In the genomic region with DNA sequence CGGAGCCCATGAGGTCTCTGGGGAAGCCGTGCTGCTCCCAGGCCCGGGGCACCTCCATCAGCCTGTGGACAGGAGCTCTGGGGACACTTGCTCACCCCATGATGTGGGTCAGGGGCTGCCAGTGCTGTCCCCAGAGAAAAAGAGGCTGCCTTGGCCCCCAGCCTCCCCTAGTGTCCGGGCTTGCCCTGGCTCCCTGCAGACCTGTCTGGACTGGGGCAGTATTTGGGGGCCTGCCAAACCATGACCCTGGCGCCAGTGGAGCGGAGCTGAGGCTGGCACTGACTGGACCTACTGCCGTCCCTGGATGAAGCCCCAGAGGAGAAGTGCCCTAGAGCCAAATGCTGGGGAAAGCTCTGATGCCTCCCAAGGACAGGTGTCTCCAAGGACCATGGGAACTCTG, we compare ENCODE assay signal across 19 cellular contexts. TPM values are rescaled to one million over a fixed set of nuclear protein-coding genes. Genes with fewer than 3 reads are reported as not detected.
DNase-seq lines count a peak whose midpoint lies in the region; ATAC-seq, FAIRE-seq and TF ChIP-seq lines count a peak whose summit lies in the region.
"Had no signal": no experiment of that assay in that cellular context is flagged by ENCODE, and none has a peak within 500 bp of the region (broad histone marks: within the 10 kb centered on the region; RNA-seq: fewer than 3 reads in every experiment).

No MANE protein-coding gene starts in this region.

- no peak for FAIRE-seq in K562 (lab: Jason Lieb, UNC)
- FAIRE-seq: bronchial epithelial cell, islet of Langerhans, urothelium cell line had no signal

- H3K27ac Mint-ChIP-seq in activated CD4-positive, alpha-beta T cell treated with anti-CD3 and anti-CD28 coated beads, Interleukin-2, amount 10 ng/mL, durations not matched to agents 24 days and 14 days = no peak overlapping the region

- DNase-seq in DMS79 (lab: John Stamatoyannopoulos, UW) (peak; percentile 22), K562 (ENCODE audit: extremely low read depth in 1 of 4, low spot score in 3 of 4) (no peak), left ventricle myocardium inferior (peak; percentile 58), osteoblast (ENCODE audit: insufficient read length, low spot score, missing footprints) (peak; percentile 23)
- DNase-seq in activated CD4-positive, alpha-beta T cell treated with anti-CD3 and anti-CD28 coated beads, Interleukin-2, amount 10 ng/mL, durations not matched to agents 24 days and 14 days = no peak
- DNase-seq in NK-92 treated with Interleukin-12 subunit alpha and Interleukin-12 subunit beta, amount 100 ng/mL, for 24 hours (lab: John Stamatoyannopoulos, UW) = no peak
- DNase-seq: activated CD4-positive, alpha-beta T cell treated with anti-CD3 and anti-CD28 coated beads, Interleukin-2, amount 50 U/mL, for 48 hours; activated gamma-delta T cell treated with Interleukin-2 at 50 U/mL for 16 hours; dermis blood vessel endothelial cell; GM23248; mesenchymal stem cell; NCI-H1105; NCI-H524 treated with DMSO at 0.1 percent for 48 hours had no signal

- H3K4me1 ChIP-seq in K562 (replicated peaks in 1 of 2; ENCODE audit: control insufficient read depth in 2 of 2, insufficient read depth in 2 of 2, low read length in 2 of 2) (peaks cover 0 to 11% of the 10 kb centered on the region in 2 experiments; a peak in 2 of 5 replicates), left ventricle myocardium inferior (peaks cover 39% of the 10 kb centered on the region), osteoblast (ENCODE audit: insufficient read depth, low read length) (no peaks in the 10 kb centered on the region)

- 87% methylated on average over 4 of the region's 7 CpGs for WGBS in K562 (ENCODE audit: insufficient coverage, low coverage, missing lambda C conversion rate)

- H3K36me3 ChIP-seq in K562 (ENCODE audit: control insufficient read depth, insufficient read depth, low read length) = peaks cover 87% of the 10 kb centered on the region; the same call in 2 of the 3 replicates
- H3K36me3 ChIP-seq in left ventricle myocardium inferior = peaks cover 62% of the 10 kb centered on the region
- H3K36me3 ChIP-seq in osteoblast (ENCODE audit: insufficient read depth, low read length) = peaks cover 38% of the 10 kb centered on the region

- no peak for TF ChIP-seq EP300 in K562 (IDR thresholded peaks at IDR 0.05; ENCODE audit: low read length)

- H3K9ac ChIP-seq in K562 (ENCODE audit: insufficient read depth in 1 of 2, low read depth in 2 of 2, low read length in 2 of 2) = no peak overlapping the region
- H3K9ac ChIP-seq: GM23248 had no signal

- H3K36me3 Mint-ChIP-seq in activated CD4-positive, alpha-beta T cell treated with anti-CD3 and anti-CD28 coated beads, Interleukin-2, amount 10 ng/mL, durations not matched to agents 24 days and 14 days (ENCODE audit: low read depth) = peaks cover 16% of the 10 kb centered on the region

- H3K4me3 Mint-ChIP-seq in activated CD4-positive, alpha-beta T cell treated with anti-CD3 and anti-CD28 coated beads, Interleukin-2, amount 10 ng/mL, durations not matched to agents 24 days and 14 days = no peak overlapping the region
- H3K4me3 Mint-ChIP-seq: WTC11 had no signal

- no peak overlapping the region for H3K4me3 ChIP-seq in K562
- H3K4me3 ChIP-seq in left ventricle myocardium inferior = no peak overlapping the region
- no peak overlapping the region for H3K4me3 ChIP-seq in osteoblast (ENCODE audit: insufficient read depth, low read length)
- H3K4me3 ChIP-seq: GM23248 had no signal

- H3K9me1 ChIP-seq in K562 (ENCODE audit: control insufficient read depth, insufficient read depth, low read length) = peaks cover 3% of the 10 kb centered on the region

- H3K27ac ChIP-seq in K562 (ENCODE audit: extremely low read depth, low read depth, low read length) (no peak overlapping the region), left ventricle myocardium inferior (replicated peaks) (peak overlapping the region; percentile 69), osteoblast (ENCODE audit: low read depth, low read length) (no peak overlapping the region)
- H3K27ac ChIP-seq: GM23248 had no signal

- H3K9me3 Mint-ChIP-seq in activated CD4-positive, alpha-beta T cell treated with anti-CD3 and anti-CD28 coated beads, Interleukin-2, amount 10 ng/mL, durations not matched to agents 24 days and 14 days = no peaks in the 10 kb centered on the region
- H3K9me3 Mint-ChIP-seq: WTC11 had no signal

- CTCF ChIA-PET in K562 (lab: Yijun Ruan, JAX; ENCODE audit: low intra/inter-chr PET ratio) = no interaction called here

- no peak overlapping the region for H3K4me2 ChIP-seq in K562 (ENCODE audit: insufficient read depth, low read length)
- no peak overlapping the region for H3K4me2 ChIP-seq in osteoblast (ENCODE audit: insufficient read depth, low read length)

- intact Hi-C loops in K562 (cut with micrococcal nuclease) = no loop called here
- intact Hi-C loops in left ventricle myocardium inferior (cut with micrococcal nuclease) = no loop called here
- intact Hi-C loops in activated CD4-positive, alpha-beta T cell treated with anti-CD3 and anti-CD28 coated beads, Interleukin-2, amount 10 ng/mL, durations not matched to agents 24 days and 14 days (cut with micrococcal nuclease) = no loop called here

- ATAC-seq in K562 (no peak), HG02610 (IDR thresholded peaks at IDR 0.05; ENCODE audit: unreplicated experiment) (no peak), HG03354 (IDR thresholded peaks at IDR 0.05; ENCODE audit: poor library complexity, severe bottlenecking, unreplicated experiment) (no peak)
- ATAC-seq: WTC11 had no signal

- TF ChIP-seq POLR2A in K562 (conservative IDR thresholded peaks at IDR 0.05) = no peak

- H3K9me3 ChIP-seq in K562 (replicated peaks; ENCODE audit: control insufficient read depth, insufficient read depth, low read depth, low read length) (no peaks in the 10 kb centered on the region), left ventricle myocardium inferior (replicated peaks) (no peaks in the 10 kb centered on the region), osteoblast (ENCODE audit: low read depth, low read length) (no peaks in the 10 kb centered on the region)

- no peaks in the 10 kb centered on the region for H3K4me1 Mint-ChIP-seq in activated CD4-positive, alpha-beta T cell treated with anti-CD3 and anti-CD28 coated beads, Interleukin-2, amount 10 ng/mL, durations not matched to agents 24 days and 14 days

- H2AFZ ChIP-seq in K562 (ENCODE audit: low read depth, low read length) (no peak overlapping the region), osteoblast (ENCODE audit: low read length) (no peak overlapping the region)
- H2AFZ ChIP-seq: GM23248 had no signal

- POLR2A ChIA-PET in K562 (lab: Yijun Ruan, JAX) = interaction anchor here (0.7 kb wide), 1 partner anchor 31 kb away, joined by 3 read pairs; a partner anchor contains a TSS

- in situ Hi-C loops in K562 (cut with MboI) = no loop called here

- TF ChIP-seq CTCF in K562 (IDR thresholded peaks at IDR 0.05 in 2 of 3, conservative IDR thresholded peaks at IDR 0.05 in 1 of 3; ENCODE audit: insufficient read depth in 2 of 3, low read depth in 1 of 3, low read length in 3 of 3) (no peak), left ventricle myocardium inferior (IDR thresholded peaks at IDR 0.05; ENCODE audit: borderline replicate concordance) (no peak), osteoblast (IDR thresholded peaks at IDR 0.05; ENCODE audit: extremely low read depth, low read depth, low read length) (no peak)

- no TSS peak for BruUV-seq in K562 (replicated peaks; lab: Mats Ljungman, UMichigan)

- H3K27me3 ChIP-seq in K562 (ENCODE audit: control insufficient read depth in 2 of 2, insufficient read depth in 2 of 2, low read length in 2 of 2) = no peaks in the 10 kb centered on the region
- H3K27me3 ChIP-seq in left ventricle myocardium inferior (ENCODE audit: low read depth) = no peaks in the 10 kb centered on the region
- no peaks in the 10 kb centered on the region for H3K27me3 ChIP-seq in osteoblast (ENCODE audit: insufficient read depth, low read length)

- H4K20me1 ChIP-seq in K562 (replicated peaks; ENCODE audit: control insufficient read depth, insufficient read depth, low read length) (peaks cover 8% of the 10 kb centered on the region), osteoblast (ENCODE audit: insufficient read depth, low read length) (peaks cover 38% of the 10 kb centered on the region)

- TF ChIP-seq RAD21 in K562 (CRISPR knock-in tag; conservative IDR thresholded peaks at IDR 0.05 in 1 of 2, IDR thresholded peaks at IDR 0.05 in 1 of 2) = no peak

- H3K79me2 ChIP-seq in K562 (ENCODE audit: control insufficient read depth, insufficient read depth, low read length) (peaks cover 11% of the 10 kb centered on the region; the same call in 2 of the 3 replicates), osteoblast (ENCODE audit: insufficient read depth, low read length) (peaks cover 21% of the 10 kb centered on the region)

- H3K27me3 Mint-ChIP-seq in activated CD4-positive, alpha-beta T cell treated with anti-CD3 and anti-CD28 coated beads, Interleukin-2, amount 10 ng/mL, durations not matched to agents 24 days and 14 days = no peaks in the 10 kb centered on the region

RNA-seq across cellular contexts. Expression of a gene that starts 30.4 kb away (rescaled TPM):
- 48.2 and 63.0 TPM in 2 replicates for total RNA-seq in K562 (2011; cell fraction: chromatin; rRNA removed; ENCODE audit: low replicate concordance)
- total RNA-seq in K562 (2011; cell fraction: nucleolus; rRNA removed) = 28.7 and 31.5 TPM in 2 replicates
- total RNA-seq in K562 (2011; cell fraction: nucleoplasm; rRNA removed) = 37.9 and 41.0 TPM in 2 replicates
- total RNA-seq in K562 (2014; rRNA removed) = 56.5 and 66.5 TPM in 2 replicates
- total RNA-seq in K562 (2014; rRNA removed; fragmentation: Illumina TruSeq; extraction: Trizol) = 69.8 and 72.7 TPM in 2 replicates
- total RNA-seq in K562 (2015; rRNA removed; fragmentation: Illumina TruSeq; extraction: Trizol) = 80.1 and 83.1 TPM in 2 replicates
- total RNA-seq in K562 (2021) = 172 and 176 TPM in 2 replicates
- polyA plus RNA-seq in K562 (2011; rRNA removed) = 46.9 and 69.2 TPM in 2 replicates
- polyA plus RNA-seq in K562 (2011; cell fraction: cytosol; rRNA removed) = 72.8 and 84.8 TPM in 2 replicates
- polyA plus RNA-seq in K562 (2011; cell fraction: nucleus; rRNA removed) = 34.4 and 37.5 TPM in 2 replicates
- 77.5 and 90.3 TPM in 2 replicates for polyA plus RNA-seq in K562 (2012)
- polyA plus RNA-seq in K562 (2014; fragmentation: Illumina TruSeq; extraction: Trizol) = 149 and 156 TPM in 2 replicates
- polyA plus RNA-seq in K562 (2014; fragmentation: Nextera tagmentation; extraction: Ambion mirVana) = 1 to 10 TPM; 4.3 to 6.9 TPM
- polyA plus RNA-seq in K562 (2014; rRNA removed) = 63.7 and 78.3 TPM in 2 replicates
- polyA minus RNA-seq in K562 (2011; rRNA and poly(A)+ RNA removed) = 45.5 and 80.2 TPM in 2 replicates
- 74.4 and 81.5 TPM in 2 replicates for polyA minus RNA-seq in K562 (2011; cell fraction: cytosol; rRNA and poly(A)+ RNA removed)
- polyA minus RNA-seq in K562 (2011; cell fraction: nucleus; rRNA and poly(A)+ RNA removed) = 5.4 and 7.9 TPM in 2 replicates
- total RNA-seq in left ventricle myocardium inferior = 50.5 TPM
- 23.0 and 25.7 TPM in 2 replicates for total RNA-seq in osteoblast
- 191 and 193 TPM in 2 replicates for total RNA-seq in activated CD4-positive, alpha-beta T cell treated with anti-CD3 and anti-CD28 coated beads, Interleukin-2, amount 10 ng/mL, durations not matched to agents 24 days and 14 days

RNA-seq across cellular contexts. Expression of a gene that starts 31.6 kb away (rescaled TPM):
- 230 and 405 TPM in 2 replicates for total RNA-seq in K562 (2011; cell fraction: chromatin; rRNA removed; ENCODE audit: low replicate concordance)
- total RNA-seq in K562 (2011; cell fraction: nucleolus; rRNA removed) = 274 and 281 TPM in 2 replicates
- total RNA-seq in K562 (2011; cell fraction: nucleoplasm; rRNA removed) = 181 and 216 TPM in 2 replicates
- total RNA-seq in K562 (2014; rRNA removed) (211 and 231 TPM in 2 replicates), K562 (2014; rRNA removed; fragmentation: Illumina TruSeq; extraction: Trizol) (64.1 and 73.9 TPM in 2 replicates), K562 (2015; rRNA removed; fragmentation: Illumina TruSeq; extraction: Trizol) (104 and 115 TPM in 2 replicates), K562 (2021) (182 and 186 TPM in 2 replicates), left ventricle myocardium inferior (89.1 TPM), osteoblast (52.5 and 55.4 TPM in 2 replicates)
- polyA plus RNA-seq in K562 (2011; rRNA removed) (60.1 and 74.4 TPM in 2 replicates), K562 (2014; fragmentation: Illumina TruSeq; extraction: Trizol) (89.3 and 92.8 TPM in 2 replicates), K562 (2014; fragmentation: Nextera tagmentation; extraction: Ambion mirVana) (10 to 100 TPM; 10.3 to 19.6 TPM), K562 (2014; rRNA removed) (205 and 224 TPM in 2 replicates)
- polyA plus RNA-seq in K562 (2011; cell fraction: cytosol; rRNA removed) = 89.7 and 229 TPM in 2 replicates
- polyA plus RNA-seq in K562 (2011; cell fraction: nucleus; rRNA removed) = 223 and 257 TPM in 2 replicates
- 101 and 142 TPM in 2 replicates for polyA plus RNA-seq in K562 (2012)
- 40.4 and 48.9 TPM in 2 replicates for polyA minus RNA-seq in K562 (2011; rRNA and poly(A)+ RNA removed)
- polyA minus RNA-seq in K562 (2011; cell fraction: cytosol; rRNA and poly(A)+ RNA removed) = 59.1 and 73.7 TPM in 2 replicates
- polyA minus RNA-seq in K562 (2011; cell fraction: nucleus; rRNA and poly(A)+ RNA removed) = 44.6 and 66.1 TPM in 2 replicates
- 110 and 111 TPM in 2 replicates for total RNA-seq in activated CD4-positive, alpha-beta T cell treated with anti-CD3 and anti-CD28 coated beads, Interleukin-2, amount 10 ng/mL, durations not matched to agents 24 days and 14 days

RNA-seq across cellular contexts. Expression of a gene that starts 49.1 kb away (rescaled TPM):
- total RNA-seq in K562 (2011; cell fraction: chromatin; rRNA removed; ENCODE audit: low replicate concordance) = 0.67 and 3.5 TPM in 2 replicates
- 6.2 and 8.0 TPM in 2 replicates for total RNA-seq in K562 (2011; cell fraction: nucleolus; rRNA removed)
- total RNA-seq in K562 (2011; cell fraction: nucleoplasm; rRNA removed) = 2.6 and 3.4 TPM in 2 replicates
- total RNA-seq in K562 (2014; rRNA removed) = 7.4 and 10.9 TPM in 2 replicates
- total RNA-seq in K562 (2014; rRNA removed; fragmentation: Illumina TruSeq; extraction: Trizol) = 0.15 and 0.19 TPM in 2 replicates
- total RNA-seq in K562 (2015; rRNA removed; fragmentation: Illumina TruSeq; extraction: Trizol) = 1.8 and 2.3 TPM in 2 replicates
- 37.4 and 38.9 TPM in 2 replicates for total RNA-seq in K562 (2021)
- polyA plus RNA-seq in K562 (2011; rRNA removed) = 1.3 and 1.4 TPM in 2 replicates
- 6.3 and 53.8 TPM in 2 replicates for polyA plus RNA-seq in K562 (2011; cell fraction: cytosol; rRNA removed)
- 3.6 and 12.2 TPM in 2 replicates for polyA plus RNA-seq in K562 (2011; cell fraction: nucleus; rRNA removed)
- 4.8 and 15.6 TPM in 2 replicates for polyA plus RNA-seq in K562 (2012)
- 1.5 and 4.9 TPM in 2 replicates for polyA plus RNA-seq in K562 (2014; fragmentation: Illumina TruSeq; extraction: Trizol)
- polyA plus RNA-seq in K562 (2014; fragmentation: Nextera tagmentation; extraction: Ambion mirVana) = not detected
- 9.2 and 14.5 TPM in 2 replicates for polyA plus RNA-seq in K562 (2014; rRNA removed)
- 0.14 TPM in 1 of 2 replicates, not detected in the other for polyA minus RNA-seq in K562 (2011; rRNA and poly(A)+ RNA removed)
- polyA minus RNA-seq in K562 (2011; cell fraction: cytosol; rRNA and poly(A)+ RNA removed) = 15.8 and 19.9 TPM in 2 replicates
- 2.3 and 2.7 TPM in 2 replicates for polyA minus RNA-seq in K562 (2011; cell fraction: nucleus; rRNA and poly(A)+ RNA removed)
- 0.22 TPM for total RNA-seq in left ventricle myocardium inferior
- total RNA-seq in osteoblast = 1.5 and 2.5 TPM in 2 replicates
- 1.8 and 2.0 TPM in 2 replicates for total RNA-seq in activated CD4-positive, alpha-beta T cell treated with anti-CD3 and anti-CD28 coated beads, Interleukin-2, amount 10 ng/mL, durations not matched to agents 24 days and 14 days

RNA-seq across cellular contexts. Expression of a gene that starts 54.9 kb away (rescaled TPM):
- 4.4 and 13.6 TPM in 2 replicates for total RNA-seq in K562 (2011; cell fraction: chromatin; rRNA removed; ENCODE audit: low replicate concordance)
- 10.9 and 14.3 TPM in 2 replicates for total RNA-seq in K562 (2011; cell fraction: nucleolus; rRNA removed)
- total RNA-seq in K562 (2011; cell fraction: nucleoplasm; rRNA removed) = 9.5 and 10.0 TPM in 2 replicates
- total RNA-seq in K562 (2014; rRNA removed) (30.3 and 42.7 TPM in 2 replicates), K562 (2014; rRNA removed; fragmentation: Illumina TruSeq; extraction: Trizol) (4.1 and 4.2 TPM in 2 replicates), K562 (2015; rRNA removed; fragmentation: Illumina TruSeq; extraction: Trizol) (15.3 and 15.9 TPM in 2 replicates), K562 (2021) (37.1 and 45.1 TPM in 2 replicates), left ventricle myocardium inferior (9.8 TPM), osteoblast (16.8 and 18.5 TPM in 2 replicates)
- polyA plus RNA-seq in K562 (2011; rRNA removed) (10.9 and 20.1 TPM in 2 replicates), K562 (2014; fragmentation: Illumina TruSeq; extraction: Trizol) (18.2 and 39.9 TPM in 2 replicates), K562 (2014; fragmentation: Nextera tagmentation; extraction: Ambion mirVana) (1 to 10 TPM in 1 of 2 experiments, under 1 TPM in 1; 0.59 to 1.4 TPM), K562 (2014; rRNA removed) (32.0 and 34.4 TPM in 2 replicates)
- polyA plus RNA-seq in K562 (2011; cell fraction: cytosol; rRNA removed) = 18.7 and 40.5 TPM in 2 replicates
- 18.7 and 32.8 TPM in 2 replicates for polyA plus RNA-seq in K562 (2011; cell fraction: nucleus; rRNA removed)
- 30.8 and 37.6 TPM in 2 replicates for polyA plus RNA-seq in K562 (2012)
- polyA minus RNA-seq in K562 (2011; rRNA and poly(A)+ RNA removed) = 4.3 and 4.8 TPM in 2 replicates
- polyA minus RNA-seq in K562 (2011; cell fraction: cytosol; rRNA and poly(A)+ RNA removed) = 14.0 and 17.1 TPM in 2 replicates
- polyA minus RNA-seq in K562 (2011; cell fraction: nucleus; rRNA and poly(A)+ RNA removed) = 9.7 and 13.1 TPM in 2 replicates
- total RNA-seq in activated CD4-positive, alpha-beta T cell treated with anti-CD3 and anti-CD28 coated beads, Interleukin-2, amount 10 ng/mL, durations not matched to agents 24 days and 14 days = 21.8 and 23.2 TPM in 2 replicates

Comparison
In these comparisons a context has a peak if more than half of its experiments do, and no peak if none do; other contexts are left out.
1. DNase-seq: peak in DMS79 (single experiment), left ventricle myocardium inferior (single experiment) and osteoblast (single experiment); none in K562 (0 of 4), activated CD4-positive, alpha-beta T cell treated with anti-CD3 and anti-CD28 coated beads, Interleukin-2, amount 10 ng/mL, durations not matched to agents 24 days and 14 days (single experiment) and NK-92 treated with Interleukin-12 subunit alpha and Interleukin-12 subunit beta, amount 100 ng/mL, for 24 hours (single experiment).